ENCODE assay signal across 8 cellular contexts in the genomic region with DNA sequence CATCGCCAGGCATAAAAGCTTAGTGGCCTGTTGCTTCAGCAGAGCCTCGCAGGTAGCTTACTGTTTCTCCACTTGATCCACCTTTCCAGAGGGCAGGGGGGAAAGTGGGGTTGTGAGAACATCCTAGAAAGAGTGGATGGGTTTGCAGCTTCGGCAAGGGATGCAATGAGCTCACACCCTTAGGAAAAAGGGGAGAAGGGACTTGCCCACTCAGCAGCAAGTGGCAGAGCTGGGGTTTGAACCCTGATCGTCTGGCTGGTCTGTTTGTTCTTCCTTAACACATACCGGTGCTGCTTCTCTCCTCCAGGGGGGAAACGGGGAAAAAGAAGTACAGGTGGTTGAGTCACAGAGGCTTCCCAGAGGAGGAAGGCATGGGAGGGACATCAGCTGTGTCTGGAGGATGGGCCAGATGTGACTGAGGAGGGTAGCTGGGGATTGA. TPM values are rescaled to one million over a fixed set of nuclear protein-coding genes. Genes with fewer than 3 reads are reported as not detected.
DNase-seq lines count a peak whose midpoint lies in the region; ATAC-seq and TF ChIP-seq lines count a peak whose summit lies in the region.

No MANE protein-coding gene starts in this region.

- no peak for TF ChIP-seq CTCF in CD4-positive, alpha-beta T cell (IDR thresholded peaks at IDR 0.05)
- TF ChIP-seq CTCF in mammary epithelial cell (conservative IDR thresholded peaks at IDR 0.05 in 1 of 2, IDR thresholded peaks at IDR 0.05 in 1 of 2; ENCODE audit: extremely low read depth in 1 of 2, insufficient read depth in 1 of 2, low read depth in 1 of 2, low read length in 2 of 2), result no peak

- no peak for DNase-seq in CD4-positive, alpha-beta T cell
- DNase-seq in mammary epithelial cell, result peak; percentile 32
- no peak for DNase-seq in NCI-H446 (lab: John Stamatoyannopoulos, UW)

- intact Hi-C loops in CD4-positive, alpha-beta T cell (cut with DNase I, micrococcal nuclease), result loop anchor here in 1 of 2 experiments (2.0 to 5.0 kb wide), 6 partner anchors 157 to 1105 kb away; a partner anchor contains a TSS
- intact Hi-C loops in mammary epithelial cell (cut with micrococcal nuclease), result no loop called here

- peaks cover 26% of the 10 kb centered on the region for H3K36me3 ChIP-seq in KOPT-K1 (ENCODE audit: insufficient read depth, low read length)
- H3K36me3 ChIP-seq in mammary epithelial cell (ENCODE audit: insufficient read depth, low read length), result no peaks in the 10 kb centered on the region

- WGBS in mammary epithelial cell (ENCODE audit: low coverage, missing lambda C conversion rate), result 23% methylated on average over 4 of the region's 6 CpGs

- dilution Hi-C loops in mammary epithelial cell (cut with HindIII; ENCODE audit: low sequenced_read_pairs), result loop anchor here (5.0 kb wide), 1 partner anchor 38 kb away; no protein-coding TSS in a partner anchor

- H3K9me3 Mint-ChIP-seq in CD4-positive, alpha-beta T cell, result no peaks in the 10 kb centered on the region

- CTCF ChIA-PET in CD4-positive, alpha-beta T cell (lab: Charles Lee), result interaction anchor here (1.0 kb wide), 1 partner anchor 355 kb away, joined by 3 read pairs; a partner anchor contains a TSS
- CTCF ChIA-PET in mammary epithelial cell (lab: Charles Lee; ENCODE audit: low non-redundant PET), result no interaction called here

- peak overlapping the region; percentile 65 for H3K27ac Mint-ChIP-seq in CD4-positive, alpha-beta T cell

- H3K4me3 Mint-ChIP-seq in CD4-positive, alpha-beta T cell, result peak overlapping the region; percentile 92

- H3K9me3 ChIP-seq in CD4-positive, alpha-beta T cell (ENCODE audit: control insufficient read depth, low read length), result no peaks in the 10 kb centered on the region
- no peaks in the 10 kb centered on the region for H3K9me3 ChIP-seq in KOPT-K1 (ENCODE audit: insufficient read depth, low read length, poor library complexity, severe bottlenecking)
- H3K9me3 ChIP-seq in mammary epithelial cell (replicated peaks; ENCODE audit: insufficient read depth, low read length), result no peaks in the 10 kb centered on the region
- no peaks in the 10 kb centered on the region for H3K9me3 ChIP-seq in mononuclear cell (ENCODE audit: low read depth, low read length)

- H3K4me2 ChIP-seq in mammary epithelial cell (ENCODE audit: insufficient read depth, low read depth, low read length), result peak overlapping the region; percentile 96

- H3K79me2 ChIP-seq in mammary epithelial cell (ENCODE audit: insufficient read depth, low read length), result peaks cover 58% of the 10 kb centered on the region

- H2AFZ ChIP-seq in mammary epithelial cell (ENCODE audit: low read depth, low read length), result peak overlapping the region; percentile 76

- H3K27me3 ChIP-seq in CD4-positive, alpha-beta T cell (ENCODE audit: control insufficient read depth, insufficient read depth, low read length), result no peaks in the 10 kb centered on the region
- H3K27me3 ChIP-seq in mammary epithelial cell (ENCODE audit: insufficient read depth, low read length), result no peaks in the 10 kb centered on the region
- H3K27me3 ChIP-seq in mononuclear cell (ENCODE audit: insufficient read depth, low read length), result no peaks in the 10 kb centered on the region

- in situ Hi-C loops in mammary epithelial cell (cut with MboI; ENCODE audit: low sequenced_read_pairs in 2 of 2), result loop anchor here in 1 of 2 donors (25.0 kb wide), 1 partner anchor 302 kb away; a partner anchor contains a TSS

- no peaks in the 10 kb centered on the region for H4K20me1 ChIP-seq in mammary epithelial cell (ENCODE audit: insufficient read depth, low read length)

- POLR2A ChIA-PET in CD4-positive, alpha-beta T cell (lab: Charles Lee), result interaction anchor here (0.5 to 0.6 kb wide), 2 partner anchors 798 to 1304 kb away, joined by 3 read pairs; no protein-coding TSS in a partner anchor

- H3K36me3 Mint-ChIP-seq in CD4-positive, alpha-beta T cell (ENCODE audit: low read depth), result no peaks in the 10 kb centered on the region

- H3K4me1 Mint-ChIP-seq in CD4-positive, alpha-beta T cell (ENCODE audit: low read depth), result peaks cover 33% of the 10 kb centered on the region

- no peak for ATAC-seq in CD4-positive, alpha-beta T cell (ENCODE audit: poor library complexity)
- no peak for ATAC-seq in GM19463 (IDR thresholded peaks at IDR 0.05; ENCODE audit: unreplicated experiment)
- no peak for ATAC-seq in HG03097 (IDR thresholded peaks at IDR 0.05; ENCODE audit: low FRiP score, unreplicated experiment)
- no peak for ATAC-seq in GM18520 (IDR thresholded peaks at IDR 0.05; ENCODE audit: unreplicated experiment)

- H3K4me3 ChIP-seq in mammary epithelial cell (replicated peaks in 1 of 3; ENCODE audit: insufficient read depth in 1 of 3, low read depth in 2 of 3, low read length in 3 of 3), result peak overlapping the region; percentile 58 to 72 (median 64)
- peak overlapping the region; percentile 45 for H3K4me3 ChIP-seq in mononuclear cell (ENCODE audit: low read length)

- H3K27ac ChIP-seq in CD4-positive, alpha-beta T cell (ENCODE audit: low read depth, low read length), result no peak overlapping the region
- H3K27ac ChIP-seq in KOPT-K1 (ENCODE audit: low read depth, low read length, poor library complexity, severe bottlenecking) (peak overlapping the region; percentile 62), mammary epithelial cell (ENCODE audit: insufficient read depth, low read depth, low read length) (peak overlapping the region; percentile 61)

- no TSS peak for BruUV-seq in mammary epithelial cell (replicated peaks; lab: Mats Ljungman, UMichigan)

- peak overlapping the region; percentile 65 for H3K9ac ChIP-seq in mammary epithelial cell (ENCODE audit: insufficient read depth, low read length)

- no peaks in the 10 kb centered on the region for H3K27me3 Mint-ChIP-seq in CD4-positive, alpha-beta T cell

- H3K4me1 ChIP-seq in mammary epithelial cell (ENCODE audit: insufficient read depth, low read length), result peaks cover 32% of the 10 kb centered on the region
- peaks cover 48% of the 10 kb centered on the region for H3K4me1 ChIP-seq in mononuclear cell (ENCODE audit: insufficient read depth, low read length)

RNA-seq across cellular contexts. Expression of a gene that starts 1.0 kb away (rescaled TPM):
- 1 to 10 TPM; 9.1 to 9.2 TPM for total RNA-seq in CD4-positive, alpha-beta T cell
- 10 to 100 TPM in 1 of 2 donors, 1 to 10 TPM in 1; 6.8 to 15.9 TPM for total RNA-seq in mammary epithelial cell
- polyA plus RNA-seq in mammary epithelial cell, result 6.8 TPM
- 15.3 TPM for polyA minus RNA-seq in mammary epithelial cell
- 3.3 TPM for total RNA-seq in mononuclear cell

RNA-seq across cellular contexts. Expression of a gene that starts 50.5 kb away (rescaled TPM):
- 1 to 10 TPM; 5.9 to 6.6 TPM for total RNA-seq in CD4-positive, alpha-beta T cell
- total RNA-seq in mammary epithelial cell (1 to 10 TPM; 2.2 to 4.0 TPM), mononuclear cell (6.7 TPM)
- polyA plus RNA-seq in mammary epithelial cell, result 2.5 TPM
- 1.2 TPM for polyA minus RNA-seq in mammary epithelial cell
